ENCODE assay signal across 8 cellular contexts in genomic region chr11:122781378-122782040, GRCh38. TPM values are rescaled to one million over a fixed set of nuclear protein-coding genes. Genes with fewer than 3 reads are reported as not detected.
DNase-seq lines count a peak whose midpoint lies in the region; ATAC-seq and TF ChIP-seq lines count a peak whose summit lies in the region.

No MANE protein-coding gene starts in this region.

- no peak overlapping the region for H3K27ac ChIP-seq in left lung

- POLR2A ChIA-PET in activated CD4-positive, alpha-beta T cell treated with anti-CD3 and anti-CD28 coated beads for 36 hours (lab: Charles Lee): no interaction called here

- H3K4me1 Mint-ChIP-seq in activated CD4-positive, alpha-beta T cell treated with anti-CD3 and anti-CD28 coated beads for 36 hours: peaks cover 22% of the 10 kb centered on the region

- no peaks in the 10 kb centered on the region for H3K9me3 ChIP-seq in left lung

- no peak overlapping the region for H3K4me3 Mint-ChIP-seq in activated CD4-positive, alpha-beta T cell treated with anti-CD3 and anti-CD28 coated beads for 36 hours

- H3K4me3 ChIP-seq in choroid plexus epithelial cell (ENCODE audit: low read depth, low read length) (no peak overlapping the region), left lung (no peak overlapping the region)

- H3K36me3 Mint-ChIP-seq in activated CD4-positive, alpha-beta T cell treated with anti-CD3 and anti-CD28 coated beads for 36 hours (ENCODE audit: low read depth): peaks cover 29% of the 10 kb centered on the region

- H3K4me1 ChIP-seq in left lung: peaks cover 0 to 40% of the 10 kb centered on the region in 2 donors

- CTCF ChIA-PET in activated CD4-positive, alpha-beta T cell treated with anti-CD3 and anti-CD28 coated beads for 36 hours (lab: Charles Lee): interaction anchor here (0.5 to 7.9 kb wide), 42 partner anchors 9 to 273 kb away, joined by 3 to 72 read pairs (median 4); partner anchors contain the start of gene UBASH3B

- peak; percentile 69 for ATAC-seq in HG03095 (IDR thresholded peaks at IDR 0.05; ENCODE audit: unreplicated experiment)
- peak; percentile 74 for ATAC-seq in activated CD4-positive, alpha-beta T cell treated with anti-CD3 and anti-CD28 coated beads for 36 hours
- ATAC-seq in left lung: peak; percentile 97

- TF ChIP-seq CTCF in choroid plexus epithelial cell (conservative IDR thresholded peaks at IDR 0.05; ENCODE audit: low read depth, low read length) (peak; percentile 94), left lung (IDR thresholded peaks at IDR 0.05) (peak; percentile 93 to 94)

- H3K36me3 ChIP-seq in left lung: peaks cover 0 to 55% of the 10 kb centered on the region in 2 donors

- no peaks in the 10 kb centered on the region for H3K27me3 ChIP-seq in left lung

- peak; percentile 54 for DNase-seq in NCI-H146 (lab: John Stamatoyannopoulos, UW)
- no peak for DNase-seq in NCI-H146 treated with DMSO at 0.1 percent for 48 hours (lab: John Stamatoyannopoulos, UW; ENCODE audit: unreplicated experiment)
- DNase-seq in NCI-H345 treated with DMSO at 0.1 percent for 48 hours (lab: John Stamatoyannopoulos, UW; ENCODE audit: unreplicated experiment): peak; percentile 58
- peak; percentile 87 for DNase-seq in activated CD4-positive, alpha-beta T cell treated with anti-CD3 and anti-CD28 coated beads for 36 hours
- peak; percentile 94 for DNase-seq in choroid plexus epithelial cell (ENCODE audit: low read depth)
- DNase-seq in left lung: peak; percentile 87 to 91
- DNase-seq in stimulated activated CD4-positive, alpha-beta T cell treated with anti-CD3 and anti-CD28 coated beads, Interleukin-4, amount 100 ng/mL, for 4 hours: peak; percentile 63 to 75

- intact Hi-C loops in activated CD4-positive, alpha-beta T cell treated with anti-CD3 and anti-CD28 coated beads for 36 hours (cut with DNase I, micrococcal nuclease): loop anchor here (1.0 to 2.0 kb wide), 5 partner anchors 27 to 201 kb away; no protein-coding TSS in a partner anchor
- intact Hi-C loops in left lung (cut with DNase I): loop anchor here in 1 of 2 donors (5.0 kb wide), 1 partner anchor 149 kb away; no protein-coding TSS in a partner anchor

- no peaks in the 10 kb centered on the region for H3K9me3 Mint-ChIP-seq in activated CD4-positive, alpha-beta T cell treated with anti-CD3 and anti-CD28 coated beads for 36 hours (ENCODE audit: low read depth)

- H3K27me3 Mint-ChIP-seq in activated CD4-positive, alpha-beta T cell treated with anti-CD3 and anti-CD28 coated beads for 36 hours: no peaks in the 10 kb centered on the region

- H3K27ac Mint-ChIP-seq in activated CD4-positive, alpha-beta T cell treated with anti-CD3 and anti-CD28 coated beads for 36 hours: no peak overlapping the region

RNA-seq across cellular contexts. Expression of gene CRTAM, which starts 56.8 kb away (rescaled TPM):
- total RNA-seq in activated CD4-positive, alpha-beta T cell treated with anti-CD3 and anti-CD28 coated beads for 36 hours: under 1 TPM; 0.32 to 0.39 TPM
- 1 to 10 TPM; 2.5 to 3.4 TPM for total RNA-seq in left lung
